ENCODE assay signal across 10 cellular contexts in the genomic region with DNA sequence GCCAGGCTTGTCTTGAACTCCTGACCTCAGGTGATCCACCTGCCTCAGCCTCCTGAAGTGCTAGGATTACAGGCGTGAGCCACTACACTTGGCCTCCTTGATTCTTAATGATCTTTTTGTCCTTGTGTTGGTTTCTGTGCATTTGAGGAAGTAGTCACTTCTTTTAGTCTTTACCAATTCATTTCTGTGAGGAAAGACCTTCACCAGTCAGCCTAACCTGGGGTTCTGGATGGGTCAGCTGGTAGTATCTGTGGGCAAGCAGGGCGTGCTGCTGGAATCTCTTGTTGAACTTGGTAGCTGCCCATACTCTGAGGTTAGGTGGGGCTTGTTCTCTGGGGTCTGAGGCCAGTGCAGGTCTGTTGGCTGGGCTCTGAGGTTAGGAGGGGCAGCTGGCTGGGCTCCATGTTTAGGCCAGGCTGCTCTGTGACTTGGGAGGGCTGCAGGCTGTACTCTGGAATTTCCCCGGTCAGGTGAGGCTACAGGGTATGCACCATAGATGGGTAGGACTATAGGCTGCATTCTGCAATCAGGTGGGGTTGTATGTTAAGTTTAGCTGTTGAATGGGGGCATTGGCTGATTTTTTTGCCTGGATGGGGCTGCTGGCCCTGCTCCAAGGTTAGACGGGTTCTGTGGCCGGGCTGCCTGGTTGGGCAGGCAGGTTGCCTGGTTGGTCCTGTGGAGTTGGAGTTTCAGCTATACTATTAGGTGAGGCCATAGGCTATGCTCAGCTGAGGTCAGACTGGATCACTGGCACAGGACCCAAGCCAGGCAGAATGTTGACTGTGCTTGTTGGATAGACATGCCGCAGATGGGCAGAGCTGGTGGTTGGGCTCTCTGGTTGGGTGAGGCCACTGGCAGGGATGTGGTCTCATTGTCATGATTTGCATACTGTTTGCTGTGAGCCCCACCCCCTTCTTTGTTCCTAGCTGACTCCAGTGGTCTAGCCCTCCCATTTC. TPM values are rescaled to one million over a fixed set of nuclear protein-coding genes. Genes with fewer than 3 reads are reported as not detected.
A peak's percentile ranks its signal among the peaks of the same experiment; 100 is the strongest.
DNase-seq lines count a peak whose midpoint lies in the region; ATAC-seq and TF ChIP-seq lines count a peak whose summit lies in the region.
"Had no signal": no experiment of that assay in that cellular context is flagged by ENCODE, and none has a peak within 500 bp of the region (broad histone marks: within the 10 kb centered on the region; RNA-seq: fewer than 3 reads in every experiment).

No MANE protein-coding gene starts in this region.

- TF ChIP-seq CTCF in endodermal cell (conservative IDR thresholded peaks at IDR 0.05) (no peak), neutrophil (IDR thresholded peaks at IDR 0.05) (no peak), GM20000 (IDR thresholded peaks at IDR 0.05; ENCODE audit: extremely low read depth, missing control alignments) (no peak)

- H3K4me3 Mint-ChIP-seq in endodermal cell, result no peak overlapping the region

- peaks cover 19% of the 10 kb centered on the region for H3K36me3 ChIP-seq in endodermal cell (ENCODE audit: control insufficient read depth, insufficient read depth, low read length)
- peaks cover 48% of the 10 kb centered on the region for H3K36me3 ChIP-seq in neutrophil
- H3K36me3 ChIP-seq: prostate gland had no signal

- H3K9me3 ChIP-seq in endodermal cell (ENCODE audit: control insufficient read depth, low read length), result no peaks in the 10 kb centered on the region
- no peaks in the 10 kb centered on the region for H3K9me3 ChIP-seq in neutrophil
- H3K9me3 ChIP-seq: prostate gland, SJCRH30 had no signal

- peak overlapping the region; percentile 87 for H3K27ac Mint-ChIP-seq in endodermal cell

- H3K27me3 ChIP-seq in endodermal cell (ENCODE audit: control insufficient read depth, insufficient read depth, low read length, poor library complexity, severe bottlenecking) (no peaks in the 10 kb centered on the region), neutrophil (no peaks in the 10 kb centered on the region)
- H3K27me3 ChIP-seq: SJCRH30 had no signal

- WGBS in endodermal cell (ENCODE audit: insufficient coverage in 1 of 2, insufficient read length in 1 of 2), 2 experiments, result 85 to 86% methylated on average over 4 to 6 of the region's 6 CpGs

- no peaks in the 10 kb centered on the region for H3K9me3 Mint-ChIP-seq in endodermal cell

- H3K4me1 ChIP-seq in endodermal cell (ENCODE audit: control insufficient read depth, insufficient read depth, low read length) (no peaks in the 10 kb centered on the region), neutrophil (ENCODE audit: control insufficient read depth in 1 of 2, insufficient read depth in 1 of 2, low read depth in 1 of 2, low read length in 1 of 2) (peaks cover 10 to 14% of the 10 kb centered on the region in 2 experiments)
- H3K4me1 ChIP-seq: prostate gland, SJCRH30 had no signal

- DNase-seq in H4 (ENCODE audit: low spot score), result peak; percentile 47
- peak; percentile 71 for DNase-seq in MV-4-11 (lab: John Stamatoyannopoulos, UW)
- peak; percentile 89 for DNase-seq in endodermal cell
- DNase-seq in GM20000 (ENCODE audit: low spot score), result no peak
- no peak for DNase-seq in NCI-H82 treated with DMSO at 0.1 percent for 48 hours (lab: John Stamatoyannopoulos, UW; ENCODE audit: unreplicated experiment)
- DNase-seq: NCI-H1092 treated with DMSO at 0.1 percent for 48 hours had no signal

- peaks cover 29% of the 10 kb centered on the region for H3K4me1 Mint-ChIP-seq in endodermal cell

- no peaks in the 10 kb centered on the region for H3K27me3 Mint-ChIP-seq in endodermal cell (ENCODE audit: insufficient read depth)

- ATAC-seq in HG02840 (IDR thresholded peaks at IDR 0.05; ENCODE audit: low FRiP score, unreplicated experiment), result no peak

- H3K36me3 Mint-ChIP-seq in endodermal cell (ENCODE audit: low read depth), result peaks cover 20% of the 10 kb centered on the region

- H3K9ac ChIP-seq in endodermal cell (ENCODE audit: extremely low read depth, low read length, poor library complexity, severe bottlenecking), result no peak overlapping the region

- H3K27ac ChIP-seq in endodermal cell (ENCODE audit: low read depth, low read length) (peak overlapping the region; percentile 19), neutrophil (peak overlapping the region; percentile 73)
- H3K27ac ChIP-seq: prostate gland, SJCRH30 had no signal

- no peak overlapping the region for H3K4me3 ChIP-seq in endodermal cell (ENCODE audit: low read length)
- no peak overlapping the region for H3K4me3 ChIP-seq in neutrophil (ENCODE audit: low read depth in 1 of 2, low read length in 1 of 2)
- H3K4me3 ChIP-seq: prostate gland, SJCRH30 had no signal

RNA-seq across cellular contexts. Expression of a gene that starts 19.2 kb away (rescaled TPM):
- total RNA-seq in H4 (2014; rRNA removed; shearing (Covaris generic)), result 32.8 and 43.4 TPM in 2 replicates
- total RNA-seq in endodermal cell, result 10 to 100 TPM; 36.4 to 39.8 TPM
- 37.1 TPM for polyA plus RNA-seq in endodermal cell (2013, experiment 1 of 2)
- 37.3 TPM for polyA plus RNA-seq in endodermal cell (2013, experiment 2 of 2)

Comparison
In these comparisons a context has a peak if more than half of its experiments do, and no peak if none do; other contexts are left out.
1. DNase-seq: peak in H4 (single experiment), MV-4-11 (single experiment) and endodermal cell (single experiment); none in GM20000 (single experiment) and NCI-H82 treated with DMSO at 0.1 percent for 48 hours (single experiment).